ENCODE assay signal across 8 cellular contexts in the genomic region with DNA sequence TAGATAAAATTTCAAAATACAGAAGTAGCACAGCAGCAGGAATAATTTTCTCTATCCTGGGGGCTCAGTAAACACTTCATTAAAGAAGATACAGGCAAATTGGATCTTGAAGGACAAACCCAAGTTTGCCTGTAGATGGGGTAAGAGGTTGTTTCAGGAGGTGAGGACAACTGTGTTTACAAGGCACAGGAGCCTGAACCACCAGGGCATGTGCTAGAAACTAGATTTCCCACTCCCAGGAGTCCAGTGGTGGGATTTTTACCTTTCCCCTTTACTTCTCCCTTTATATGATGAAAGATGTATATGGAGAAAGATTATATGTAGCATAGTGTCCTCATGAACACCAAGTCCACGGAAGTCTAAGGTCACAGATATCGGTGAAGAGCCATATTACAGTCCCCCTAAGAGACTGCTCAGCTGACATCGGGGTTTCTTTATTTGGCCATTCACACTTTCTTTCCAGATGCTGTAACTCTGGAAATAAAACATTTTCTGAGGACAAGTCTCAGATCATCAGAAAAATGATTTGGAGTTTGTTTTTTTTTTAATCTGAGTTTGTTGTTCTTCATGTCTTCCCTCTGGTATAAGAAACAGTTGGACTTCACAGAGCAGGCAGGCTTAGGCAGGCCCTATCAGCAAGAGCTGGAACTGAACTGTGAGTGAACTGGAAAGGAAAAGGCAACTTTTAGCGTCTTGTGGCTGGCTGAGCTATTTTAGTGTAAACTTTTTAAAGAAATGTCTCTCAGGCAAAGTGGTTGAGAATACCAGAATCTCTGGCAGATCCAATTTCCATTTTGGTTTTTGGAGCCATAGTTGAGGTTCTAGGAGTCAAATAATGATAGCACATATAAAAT. TPM values are rescaled to one million over a fixed set of nuclear protein-coding genes. Genes with fewer than 3 reads are reported as not detected.
A peak's percentile ranks its signal among the peaks of the same experiment; 100 is the strongest.
DNase-seq lines count a peak whose midpoint lies in the region; ATAC-seq and TF ChIP-seq lines count a peak whose summit lies in the region.

No MANE protein-coding gene starts in this region.

- no peak overlapping the region for H3K4me2 ChIP-seq in PC-3 (ENCODE audit: low read length)

- intact Hi-C loops in PC-3 (cut with micrococcal nuclease), result loop anchor here (5.0 kb wide), 1 partner anchor 135 kb away; no protein-coding TSS in a partner anchor
- intact Hi-C loops in Calu3 (cut with micrococcal nuclease; ENCODE audit: unreplicated experiment), result loop anchor here (1.0 kb wide), 1 partner anchor 136 kb away; no protein-coding TSS in a partner anchor

- H4K20me1 ChIP-seq in PC-3 (ENCODE audit: low read length), result no peaks in the 10 kb centered on the region

- no peak overlapping the region for H3K9ac ChIP-seq in PC-3 (ENCODE audit: low read length)

- CTCF ChIA-PET in AG04450 (lab: Charles Lee), result interaction anchor here (1.5 kb wide), 1 partner anchor 51 kb away, joined by 3 read pairs; no protein-coding TSS in a partner anchor
- CTCF ChIA-PET in PC-3 (lab: Charles Lee), result no interaction called here
- CTCF ChIA-PET in Calu3 (lab: Charles Lee), result interaction anchor here (0.6 to 0.8 kb wide), 2 partner anchors 60 to 142 kb away, joined by 3 to 13 read pairs; no protein-coding TSS in a partner anchor

- no peaks in the 10 kb centered on the region for H3K79me2 ChIP-seq in PC-3 (ENCODE audit: low read length)

- DNase-seq in AG04450 (ENCODE audit: low read depth, low spot score) (no peak), PC-3 (peak; percentile 51), NCI-H187 (lab: John Stamatoyannopoulos, UW) (no peak), Calu3 (no peak), A172 (ENCODE audit: low spot score) (no peak)
- no peak for DNase-seq in stimulated activated effector memory CD8-positive, alpha-beta T cell treated with anti-CD3 and anti-CD28 coated beads, Interleukin-12 subunit alpha, Interleukin-12 subunit beta, amount 100 ng/mL, for 72 hours (ENCODE audit: low spot score in 2 of 2)

- ATAC-seq in GM18867 (IDR thresholded peaks at IDR 0.05; ENCODE audit: unreplicated experiment), result peak; percentile 37
- peak; percentile 27; the same call in 1 of the 2 replicates for ATAC-seq in PC-3
- ATAC-seq in esophagus mucosa, result peak; percentile 53
- ATAC-seq in stimulated activated effector memory CD8-positive, alpha-beta T cell treated with anti-CD3 and anti-CD28 coated beads, Interleukin-12 subunit alpha, Interleukin-12 subunit beta, amount 100 ng/mL, for 72 hours, result peak; percentile 81

- H3K4me1 Mint-ChIP-seq in stimulated activated effector memory CD8-positive, alpha-beta T cell treated with anti-CD3 and anti-CD28 coated beads, Interleukin-12 subunit alpha, Interleukin-12 subunit beta, amount 100 ng/mL, for 72 hours, result peaks cover 66% of the 10 kb centered on the region
- H3K4me1 Mint-ChIP-seq in Calu3 (ENCODE audit: low read depth, unreplicated experiment), result peaks cover 11% of the 10 kb centered on the region

- no peak overlapping the region for H3K4me3 Mint-ChIP-seq in stimulated activated effector memory CD8-positive, alpha-beta T cell treated with anti-CD3 and anti-CD28 coated beads, Interleukin-12 subunit alpha, Interleukin-12 subunit beta, amount 100 ng/mL, for 72 hours
- H3K4me3 Mint-ChIP-seq in Calu3 (ENCODE audit: low read depth, unreplicated experiment), result no peak overlapping the region

- no peak overlapping the region for H3K4me3 ChIP-seq in AG04450 (ENCODE audit: low read depth, low read length)
- no peak overlapping the region for H3K4me3 ChIP-seq in PC-3 (ENCODE audit: low read length)

- no peaks in the 10 kb centered on the region for H3K9me3 Mint-ChIP-seq in stimulated activated effector memory CD8-positive, alpha-beta T cell treated with anti-CD3 and anti-CD28 coated beads, Interleukin-12 subunit alpha, Interleukin-12 subunit beta, amount 100 ng/mL, for 72 hours
- no peaks in the 10 kb centered on the region for H3K9me3 Mint-ChIP-seq in Calu3 (ENCODE audit: low read depth, unreplicated experiment)

- peak overlapping the region; percentile 89 for H3K27ac Mint-ChIP-seq in stimulated activated effector memory CD8-positive, alpha-beta T cell treated with anti-CD3 and anti-CD28 coated beads, Interleukin-12 subunit alpha, Interleukin-12 subunit beta, amount 100 ng/mL, for 72 hours
- H3K27ac Mint-ChIP-seq in Calu3 (ENCODE audit: unreplicated experiment), result no peak overlapping the region

- H3K27ac ChIP-seq in AG04450 (ENCODE audit: low read depth, low read length) (no peak overlapping the region), PC-3 (ENCODE audit: low read length) (no peak overlapping the region)

- H3K27me3 Mint-ChIP-seq in Calu3 (ENCODE audit: unreplicated experiment), result no peaks in the 10 kb centered on the region

- TF ChIP-seq CTCF in AG04450 (IDR thresholded peaks at IDR 0.05; ENCODE audit: low read depth, low read length) (peak; percentile 31), PC-3 (conservative IDR thresholded peaks at IDR 0.05; ENCODE audit: low read depth, low read length) (peak; percentile 61), Calu3 (IDR thresholded peaks at IDR 0.05; ENCODE audit: unreplicated experiment) (no peak)

- POLR2A ChIA-PET in AG04450 (lab: Yijun Ruan, JAX), result interaction anchor here (0.9 kb wide), 1 partner anchor 86 kb away, joined by 3 read pairs; no protein-coding TSS in a partner anchor
- POLR2A ChIA-PET in PC-3 (lab: Charles Lee; ENCODE audit: unreplicated experiment), result no interaction called here

- no peaks in the 10 kb centered on the region for H3F3A ChIP-seq in PC-3 (ENCODE audit: low read length, unreplicated experiment)

- H3K27me3 ChIP-seq in AG04450 (ENCODE audit: control insufficient read depth, insufficient read depth, low read length) (no peaks in the 10 kb centered on the region), PC-3 (ENCODE audit: low read length) (no peaks in the 10 kb centered on the region)

- no peaks in the 10 kb centered on the region for H3K9me2 ChIP-seq in PC-3 (replicated peaks; ENCODE audit: low read length)

- H3K9me3 ChIP-seq in AG04450 (ENCODE audit: control insufficient read depth, insufficient read depth, low read length) (no peaks in the 10 kb centered on the region), PC-3 (ENCODE audit: low read length) (no peaks in the 10 kb centered on the region)

- H2AFZ ChIP-seq in PC-3 (ENCODE audit: low read length), result no peak overlapping the region

- no peaks in the 10 kb centered on the region for H3K36me3 Mint-ChIP-seq in stimulated activated effector memory CD8-positive, alpha-beta T cell treated with anti-CD3 and anti-CD28 coated beads, Interleukin-12 subunit alpha, Interleukin-12 subunit beta, amount 100 ng/mL, for 72 hours
- H3K36me3 Mint-ChIP-seq in Calu3 (ENCODE audit: insufficient read depth, unreplicated experiment), result peaks cover 5% of the 10 kb centered on the region

- BruUV-seq in PC-3 (replicated peaks; lab: Mats Ljungman, UMichigan), result no TSS peak
- BruUV-seq in Calu3 (replicated peaks; lab: Mats Ljungman, UMichigan), result no TSS peak

- H3K36me3 ChIP-seq in PC-3 (ENCODE audit: low read depth, low read length), result no peaks in the 10 kb centered on the region

- H3K4me1 ChIP-seq in PC-3 (ENCODE audit: insufficient read depth, low read length), result peaks cover 21% of the 10 kb centered on the region

RNA-seq across cellular contexts. Expression of a gene that starts 8.0 kb away (rescaled TPM):
- 36.5 and 47.0 TPM in 2 replicates for polyA plus RNA-seq in AG04450 (2011; rRNA removed)
- polyA minus RNA-seq in AG04450 (2011; rRNA and poly(A)+ RNA removed), result 41.5 and 48.2 TPM in 2 replicates
- total RNA-seq in PC-3 (2014; rRNA removed) (26.5 and 31.7 TPM in 2 replicates), esophagus mucosa (25.2 TPM), Calu3 (2022) (24.7 and 33.5 TPM in 2 replicates)
- total RNA-seq in A172 (2014; rRNA removed; shearing (Covaris generic)), result 9.5 and 12.4 TPM in 2 replicates

Comparison
In these comparisons a context has a peak if more than half of its experiments do, and no peak if none do; other contexts are left out.
1. ATAC-seq: peak in every context shown above with its lines; median percentile 81 in stimulated activated effector memory CD8-positive, alpha-beta T cell treated with anti-CD3 and anti-CD28 coated beads, Interleukin-12 subunit alpha, Interleukin-12 subunit beta, amount 100 ng/mL, for 72 hours; 53 in esophagus mucosa; 37 in GM18867; 27 in PC-3.